29 cellular contexts compared by ENCODE assay signal in the genomic region with DNA sequence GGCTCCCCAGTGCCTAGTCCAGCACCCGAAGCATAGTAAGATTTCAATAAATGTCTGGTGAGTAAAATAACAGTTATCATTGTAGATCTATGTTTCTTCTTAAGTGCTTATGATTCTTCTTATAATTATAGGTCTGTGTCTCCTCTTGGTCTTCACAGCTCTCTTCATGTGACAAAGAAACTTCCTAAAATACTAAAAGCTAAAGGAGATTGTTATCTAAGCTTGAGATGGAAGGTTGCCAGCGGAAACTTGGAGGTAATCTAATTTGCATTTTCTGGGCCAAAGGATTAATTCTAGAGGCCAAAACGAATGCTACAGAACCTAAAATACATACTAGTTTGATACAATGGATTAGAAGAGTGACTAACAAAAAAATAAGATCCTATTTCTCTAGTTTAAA.
"Had no signal": no experiment of that assay in that cellular context is flagged by ENCODE, and none has a peak within 500 bp of the region (broad histone marks: within the 10 kb centered on the region; RNA-seq: fewer than 3 reads in every experiment).

No MANE protein-coding gene starts in this region.

- H3K4me3 ChIP-seq: ascending aorta, breast epithelium, cardiac muscle cell, colonic mucosa, esophagus squamous epithelium had no signal

- ATAC-seq: activated CD4-positive, alpha-beta T cell treated with anti-CD3 and anti-CD28 coated beads for 36 hours; activated naive CD4-positive, alpha-beta T cell treated with anti-CD3 and anti-CD28 coated beads, Interleukin-2, amount 50 U/mL, for 72 hours; activated T-cell treated with anti-CD3 and anti-CD28 coated beads, Interleukin-2, amount 50 U/mL, for 72 hours; T-helper 17 cell had no signal

- H3K4me1 ChIP-seq: colonic mucosa had no signal

- H3K36me3 ChIP-seq: ascending aorta, breast epithelium, cardiac muscle cell, colonic mucosa, esophagus squamous epithelium, WERI-Rb-1 had no signal

- H3K9me3 ChIP-seq: ascending aorta, breast epithelium, colonic mucosa, esophagus squamous epithelium had no signal

- DNase-seq: activated B cell treated with CpG ODN at 0.5 μM for 24 hours; activated CD4-positive, alpha-beta memory T cell treated with anti-CD3 and anti-CD28 coated beads, Interleukin-2, amount 10 ng/mL, durations not matched to agents 7 days and 5 days; activated CD4-positive, alpha-beta T cell treated with anti-CD3 and anti-CD28 coated beads for 36 hours; activated CD4-positive, alpha-beta T cell treated with anti-CD3 and anti-CD28 coated beads, Interleukin-2, amount 10 ng/mL, durations not matched to agents 24 days and 14 days; activated CD4-positive, alpha-beta T cell treated with anti-CD3 and anti-CD28 coated beads, Interleukin-2, amount 50 U/mL, for 4 hours; activated CD4-positive, CD25-positive, alpha-beta regulatory T cell treated with anti-CD3 and anti-CD28 coated beads, Interleukin-2, amount 50 U/mL, for 72 hours; activated CD8-positive, alpha-beta memory T cell treated with anti-CD3 and anti-CD28 coated beads, Interleukin-2, amount 50 U/mL, for 48 hours; activated gamma-delta T cell; activated naive CD4-positive, alpha-beta T cell; activated naive CD4-positive, alpha-beta T cell treated with anti-CD3 and anti-CD28 coated beads, Interleukin-2, amount 10 ng/mL, durations not matched to agents 7 days and 5 days; activated naive CD8-positive, alpha-beta T cell treated with anti-CD3 and anti-CD28 coated beads, Interleukin-2, amount 10 ng/mL, durations not matched to agents 7 days and 5 days; activated T-cell treated with anti-CD3 and anti-CD28 coated beads for 4 hours; activated T-cell treated with anti-CD3 and anti-CD28 coated beads, Interleukin-2, amount 50 U/mL, for 24 hours; activated T-cell treated with anti-CD3 and anti-CD28 coated beads, Interleukin-2, amount 50 U/mL, for 72 hours; central memory CD4-positive, alpha-beta T cell; cerebellar nuclear complex; colonic mucosa; effector CD8-positive, alpha-beta T cell; esophagus squamous epithelium; foreskin melanocyte; head of caudate nucleus; T-helper 17 cell; T1000; WERI-Rb-1 had no signal

- H3K27ac ChIP-seq: ascending aorta, breast epithelium, cardiac muscle cell, colonic mucosa, epithelial cell of prostate, esophagus squamous epithelium, WERI-Rb-1 had no signal

- H3K27me3 ChIP-seq: ascending aorta, breast epithelium, cardiac muscle cell, colonic mucosa, esophagus squamous epithelium had no signal
